In genomic region chr10:12020574-12020973, GRCh38 we compare ENCODE assay signal across 2 cellular contexts.
TF ChIP-seq lines count a peak whose summit lies in the region.

No MANE protein-coding gene starts in this region.

TF ChIP-seq in HepG2, 621 proteins besides CTCF, POLR2A, EP300 and RAD21 (continues in another document):
- TF ChIP-seq, protein P1, sequence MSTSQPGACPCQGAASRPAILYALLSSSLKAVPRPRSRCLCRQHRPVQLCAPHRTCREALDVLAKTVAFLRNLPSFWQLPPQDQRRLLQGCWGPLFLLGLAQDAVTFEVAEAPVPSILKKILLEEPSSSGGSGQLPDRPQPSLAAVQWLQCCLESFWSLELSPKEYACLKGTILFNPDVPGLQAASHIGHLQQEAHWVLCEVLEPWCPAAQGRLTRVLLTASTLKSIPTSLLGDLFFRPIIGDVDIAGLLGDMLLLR (CRISPR knock-in tag; IDR thresholded peaks at IDR 0.05), result no peak
- TF ChIP-seq ZNF335 (CRISPR knock-in tag; IDR thresholded peaks at IDR 0.05) (no peak), CREM (IDR thresholded peaks at IDR 0.05) (no peak), CREM (CRISPR knock-in tag; IDR thresholded peaks at IDR 0.05) (no peak), CHD4 (IDR thresholded peaks at IDR 0.05; ENCODE audit: borderline replicate concordance, low read length) (0 out of 2 replicates have a peak, but pooled peaks have one; percentile 56), PITX1 (CRISPR knock-in tag; IDR thresholded peaks at IDR 0.05) (no peak), ZBTB42 (CRISPR knock-in tag; IDR thresholded peaks at IDR 0.05) (no peak), ZFYVE20 (CRISPR knock-in tag; IDR thresholded peaks at IDR 0.05; ENCODE audit: borderline replicate concordance, low read depth) (no peak), KDM1A (CRISPR knock-in tag; IDR thresholded peaks at IDR 0.05) (peak; percentile 31; the same call in 1 of the 2 replicates), ZNF629 (CRISPR knock-in tag; conservative IDR thresholded peaks at IDR 0.05) (peak; percentile 95), ZNF605 (CRISPR knock-in tag; IDR thresholded peaks at IDR 0.05) (no peak), ZNF12 (CRISPR knock-in tag; IDR thresholded peaks at IDR 0.05) (no peak), ZNF776 (CRISPR knock-in tag; IDR thresholded peaks at IDR 0.05) (no peak), PBX3 (CRISPR knock-in tag; IDR thresholded peaks at IDR 0.05; ENCODE audit: borderline replicate concordance) (no peak), NFE2 (CRISPR knock-in tag; IDR thresholded peaks at IDR 0.05) (no peak), MAF1 (CRISPR knock-in tag; IDR thresholded peaks at IDR 0.05; ENCODE audit: borderline replicate concordance) (no peak), POLR2G (IDR thresholded peaks at IDR 0.05; ENCODE audit: low read depth, low read length) (no peak), ZMYM3 (CRISPR knock-in tag; IDR thresholded peaks at IDR 0.05) (peak; percentile 60; the same call in 1 of the 2 replicates), FOXJ3 (CRISPR knock-in tag; IDR thresholded peaks at IDR 0.05; ENCODE audit: borderline replicate concordance) (no peak), PRPF4 (IDR thresholded peaks at IDR 0.05; ENCODE audit: low read depth, low read length, poor library complexity, severe bottlenecking) (no peak), CENPT (CRISPR knock-in tag; IDR thresholded peaks at IDR 0.05; ENCODE audit: low read depth) (no peak), REPIN1 (CRISPR knock-in tag; IDR thresholded peaks at IDR 0.05; ENCODE audit: borderline replicate concordance, low read depth) (no peak), NR2C2 (CRISPR knock-in tag; IDR thresholded peaks at IDR 0.05; ENCODE audit: borderline replicate concordance) (no peak), ZFP36 (IDR thresholded peaks at IDR 0.05; ENCODE audit: borderline replicate concordance, low read depth, low read length, partially characterized antibody) (no peak), BCL3 (CRISPR knock-in tag; IDR thresholded peaks at IDR 0.05) (no peak), ASH2L (IDR thresholded peaks at IDR 0.05; ENCODE audit: insufficient read length, low read depth, low read length) (no peak), PAXIP1 (CRISPR knock-in tag; conservative IDR thresholded peaks at IDR 0.05) (no peak), SIN3B (IDR thresholded peaks at IDR 0.05; ENCODE audit: low read length) (no peak)
- TF ChIP-seq, protein P2, sequence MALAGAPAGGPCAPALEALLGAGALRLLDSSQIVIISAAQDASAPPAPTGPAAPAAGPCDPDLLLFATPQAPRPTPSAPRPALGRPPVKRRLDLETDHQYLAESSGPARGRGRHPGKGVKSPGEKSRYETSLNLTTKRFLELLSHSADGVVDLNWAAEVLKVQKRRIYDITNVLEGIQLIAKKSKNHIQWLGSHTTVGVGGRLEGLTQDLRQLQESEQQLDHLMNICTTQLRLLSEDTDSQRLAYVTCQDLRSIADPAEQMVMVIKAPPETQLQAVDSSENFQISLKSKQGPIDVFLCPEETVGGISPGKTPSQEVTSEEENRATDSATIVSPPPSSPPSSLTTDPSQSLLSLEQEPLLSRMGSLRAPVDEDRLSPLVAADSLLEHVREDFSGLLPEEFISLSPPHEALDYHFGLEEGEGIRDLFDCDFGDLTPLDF (CRISPR knock-in tag; IDR thresholded peaks at IDR 0.05), result no peak

TF ChIP-seq in H1, 55 proteins besides CTCF, POLR2A, EP300 and RAD21:
- TF ChIP-seq KDM1A (IDR thresholded peaks at IDR 0.05; ENCODE audit: borderline replicate concordance, low read length), result peak; percentile 29; the same call in 1 of the 2 replicates
- TF ChIP-seq, protein P3, sequence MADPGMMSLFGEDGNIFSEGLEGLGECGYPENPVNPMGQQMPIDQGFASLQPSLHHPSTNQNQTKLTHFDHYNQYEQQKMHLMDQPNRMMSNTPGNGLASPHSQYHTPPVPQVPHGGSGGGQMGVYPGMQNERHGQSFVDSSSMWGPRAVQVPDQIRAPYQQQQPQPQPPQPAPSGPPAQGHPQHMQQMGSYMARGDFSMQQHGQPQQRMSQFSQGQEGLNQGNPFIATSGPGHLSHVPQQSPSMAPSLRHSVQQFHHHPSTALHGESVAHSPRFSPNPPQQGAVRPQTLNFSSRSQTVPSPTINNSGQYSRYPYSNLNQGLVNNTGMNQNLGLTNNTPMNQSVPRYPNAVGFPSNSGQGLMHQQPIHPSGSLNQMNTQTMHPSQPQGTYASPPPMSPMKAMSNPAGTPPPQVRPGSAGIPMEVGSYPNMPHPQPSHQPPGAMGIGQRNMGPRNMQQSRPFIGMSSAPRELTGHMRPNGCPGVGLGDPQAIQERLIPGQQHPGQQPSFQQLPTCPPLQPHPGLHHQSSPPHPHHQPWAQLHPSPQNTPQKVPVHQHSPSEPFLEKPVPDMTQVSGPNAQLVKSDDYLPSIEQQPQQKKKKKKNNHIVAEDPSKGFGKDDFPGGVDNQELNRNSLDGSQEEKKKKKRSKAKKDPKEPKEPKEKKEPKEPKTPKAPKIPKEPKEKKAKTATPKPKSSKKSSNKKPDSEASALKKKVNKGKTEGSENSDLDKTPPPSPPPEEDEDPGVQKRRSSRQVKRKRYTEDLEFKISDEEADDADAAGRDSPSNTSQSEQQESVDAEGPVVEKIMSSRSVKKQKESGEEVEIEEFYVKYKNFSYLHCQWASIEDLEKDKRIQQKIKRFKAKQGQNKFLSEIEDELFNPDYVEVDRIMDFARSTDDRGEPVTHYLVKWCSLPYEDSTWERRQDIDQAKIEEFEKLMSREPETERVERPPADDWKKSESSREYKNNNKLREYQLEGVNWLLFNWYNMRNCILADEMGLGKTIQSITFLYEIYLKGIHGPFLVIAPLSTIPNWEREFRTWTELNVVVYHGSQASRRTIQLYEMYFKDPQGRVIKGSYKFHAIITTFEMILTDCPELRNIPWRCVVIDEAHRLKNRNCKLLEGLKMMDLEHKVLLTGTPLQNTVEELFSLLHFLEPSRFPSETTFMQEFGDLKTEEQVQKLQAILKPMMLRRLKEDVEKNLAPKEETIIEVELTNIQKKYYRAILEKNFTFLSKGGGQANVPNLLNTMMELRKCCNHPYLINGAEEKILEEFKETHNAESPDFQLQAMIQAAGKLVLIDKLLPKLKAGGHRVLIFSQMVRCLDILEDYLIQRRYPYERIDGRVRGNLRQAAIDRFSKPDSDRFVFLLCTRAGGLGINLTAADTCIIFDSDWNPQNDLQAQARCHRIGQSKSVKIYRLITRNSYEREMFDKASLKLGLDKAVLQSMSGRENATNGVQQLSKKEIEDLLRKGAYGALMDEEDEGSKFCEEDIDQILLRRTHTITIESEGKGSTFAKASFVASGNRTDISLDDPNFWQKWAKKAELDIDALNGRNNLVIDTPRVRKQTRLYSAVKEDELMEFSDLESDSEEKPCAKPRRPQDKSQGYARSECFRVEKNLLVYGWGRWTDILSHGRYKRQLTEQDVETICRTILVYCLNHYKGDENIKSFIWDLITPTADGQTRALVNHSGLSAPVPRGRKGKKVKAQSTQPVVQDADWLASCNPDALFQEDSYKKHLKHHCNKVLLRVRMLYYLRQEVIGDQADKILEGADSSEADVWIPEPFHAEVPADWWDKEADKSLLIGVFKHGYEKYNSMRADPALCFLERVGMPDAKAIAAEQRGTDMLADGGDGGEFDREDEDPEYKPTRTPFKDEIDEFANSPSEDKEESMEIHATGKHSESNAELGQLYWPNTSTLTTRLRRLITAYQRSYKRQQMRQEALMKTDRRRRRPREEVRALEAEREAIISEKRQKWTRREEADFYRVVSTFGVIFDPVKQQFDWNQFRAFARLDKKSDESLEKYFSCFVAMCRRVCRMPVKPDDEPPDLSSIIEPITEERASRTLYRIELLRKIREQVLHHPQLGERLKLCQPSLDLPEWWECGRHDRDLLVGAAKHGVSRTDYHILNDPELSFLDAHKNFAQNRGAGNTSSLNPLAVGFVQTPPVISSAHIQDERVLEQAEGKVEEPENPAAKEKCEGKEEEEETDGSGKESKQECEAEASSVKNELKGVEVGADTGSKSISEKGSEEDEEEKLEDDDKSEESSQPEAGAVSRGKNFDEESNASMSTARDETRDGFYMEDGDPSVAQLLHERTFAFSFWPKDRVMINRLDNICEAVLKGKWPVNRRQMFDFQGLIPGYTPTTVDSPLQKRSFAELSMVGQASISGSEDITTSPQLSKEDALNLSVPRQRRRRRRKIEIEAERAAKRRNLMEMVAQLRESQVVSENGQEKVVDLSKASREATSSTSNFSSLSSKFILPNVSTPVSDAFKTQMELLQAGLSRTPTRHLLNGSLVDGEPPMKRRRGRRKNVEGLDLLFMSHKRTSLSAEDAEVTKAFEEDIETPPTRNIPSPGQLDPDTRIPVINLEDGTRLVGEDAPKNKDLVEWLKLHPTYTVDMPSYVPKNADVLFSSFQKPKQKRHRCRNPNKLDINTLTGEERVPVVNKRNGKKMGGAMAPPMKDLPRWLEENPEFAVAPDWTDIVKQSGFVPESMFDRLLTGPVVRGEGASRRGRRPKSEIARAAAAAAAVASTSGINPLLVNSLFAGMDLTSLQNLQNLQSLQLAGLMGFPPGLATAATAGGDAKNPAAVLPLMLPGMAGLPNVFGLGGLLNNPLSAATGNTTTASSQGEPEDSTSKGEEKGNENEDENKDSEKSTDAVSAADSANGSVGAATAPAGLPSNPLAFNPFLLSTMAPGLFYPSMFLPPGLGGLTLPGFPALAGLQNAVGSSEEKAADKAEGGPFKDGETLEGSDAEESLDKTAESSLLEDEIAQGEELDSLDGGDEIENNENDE (IDR thresholded peaks at IDR 0.05; ENCODE audit: insufficient replicate concordance, low read length), result no peak
- no peak for TF ChIP-seq KDM4A (IDR thresholded peaks at IDR 0.05; ENCODE audit: low read depth, low read length, severe bottlenecking)
- no peak for TF ChIP-seq EZH2 (IDR thresholded peaks at IDR 0.05; ENCODE audit: low read depth, low read length, severe bottlenecking)
